In the genomic region with DNA sequence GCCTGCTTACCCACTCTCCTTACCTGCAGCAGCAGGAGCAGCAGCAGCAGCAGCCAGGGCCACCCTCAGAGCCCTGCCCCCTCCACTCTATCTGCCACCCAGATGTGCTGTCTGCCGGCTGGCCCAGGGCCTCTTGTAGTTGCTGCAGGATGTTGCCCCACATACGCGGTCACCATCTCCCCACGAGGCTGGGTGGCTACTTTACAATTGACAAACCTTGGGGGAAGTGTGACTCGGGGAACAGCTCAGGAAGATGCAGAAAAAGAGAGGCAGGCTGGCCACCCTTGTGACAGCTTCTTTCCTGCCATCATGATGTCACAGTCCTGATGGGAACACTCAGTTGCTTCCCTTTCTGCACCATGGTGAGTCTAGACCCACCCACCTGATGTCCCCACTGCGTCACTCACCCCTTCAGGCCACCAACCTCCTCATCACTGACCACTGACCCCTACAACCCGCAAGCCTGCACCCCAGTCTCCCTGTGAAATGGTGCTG, we compare ENCODE assay signal across 12 cellular contexts. TPM values are rescaled to one million over a fixed set of nuclear protein-coding genes. Genes with fewer than 3 reads are reported as not detected.
A peak's percentile ranks its signal among the peaks of the same experiment; 100 is the strongest.
DNase-seq lines count a peak whose midpoint lies in the region; ATAC-seq and TF ChIP-seq lines count a peak whose summit lies in the region.
"Had no signal": no experiment of that assay in that cellular context is flagged by ENCODE, and none has a peak within 500 bp of the region (broad histone marks: within the 10 kb centered on the region; RNA-seq: fewer than 3 reads in every experiment).

No MANE protein-coding gene starts in this region.

- no peak overlapping the region for H3K27ac ChIP-seq in DND-41 (ENCODE audit: low read length)
- no peak overlapping the region for H3K27ac ChIP-seq in left ventricle myocardium inferior (replicated peaks)

- H3K9ac ChIP-seq in DND-41 (ENCODE audit: low read depth, low read length), result no peak overlapping the region

- no peaks in the 10 kb centered on the region for H3K9me3 ChIP-seq in DND-41 (ENCODE audit: insufficient read depth, low read length, severe bottlenecking)
- H3K9me3 ChIP-seq in left ventricle myocardium inferior (replicated peaks), result no peaks in the 10 kb centered on the region

- H3K27me3 ChIP-seq in DND-41 (ENCODE audit: insufficient read depth, low read length, poor library complexity) (no peaks in the 10 kb centered on the region), left ventricle myocardium inferior (ENCODE audit: low read depth) (peaks cover 49% of the 10 kb centered on the region)

- ATAC-seq in DND-41 (ENCODE audit: insufficient read depth, low read depth), result peak; percentile 83
- no peak for ATAC-seq in GM18498 (IDR thresholded peaks at IDR 0.05; ENCODE audit: unreplicated experiment)
- no peak for ATAC-seq in GM21360 (IDR thresholded peaks at IDR 0.05; ENCODE audit: unreplicated experiment)

- H4K20me1 ChIP-seq in DND-41 (ENCODE audit: insufficient read depth, low read length), result no peaks in the 10 kb centered on the region

- H3K79me2 ChIP-seq in DND-41 (ENCODE audit: insufficient read depth, low read length), result no peaks in the 10 kb centered on the region

- DNase-seq in DND-41 (peak; percentile 40), SIG-M5 treated with dmso at 0.1 percent for 504 hours (lab: John Stamatoyannopoulos, UW; ENCODE audit: unreplicated experiment) (peak; percentile 93), left ventricle myocardium inferior (peak; percentile 36), posterior cingulate gyrus (peak in 6 of 10 donors; percentile 12 to 88 (median 28)), AG20443 (ENCODE audit: low spot score) (no peak)
- no peak for DNase-seq in stimulated activated CD4-positive, alpha-beta T cell treated with anti-CD3 and anti-CD28 coated beads, Interleukin-2, amount 100 ng/mL, for 48 hours
- DNase-seq: H7, IMR-90, NCI-H187 treated with DMSO at 0.1 percent for 48 hours had no signal

- intact Hi-C loops in left ventricle myocardium inferior (cut with micrococcal nuclease), result no loop called here
- intact Hi-C loops in posterior cingulate gyrus (cut with DNase I), result no loop called here

- no peak overlapping the region for H3K4me2 ChIP-seq in DND-41 (ENCODE audit: insufficient read depth, low read length)

- H3K36me3 ChIP-seq in DND-41 (ENCODE audit: insufficient read depth, low read length) (no peaks in the 10 kb centered on the region), left ventricle myocardium inferior (no peaks in the 10 kb centered on the region)

- H3K4me3 ChIP-seq in DND-41 (ENCODE audit: low read depth in 1 of 2, low read length in 2 of 2) (no peak overlapping the region), left ventricle myocardium inferior (no peak overlapping the region)

- no peak overlapping the region for H2AFZ ChIP-seq in DND-41 (ENCODE audit: low read depth, low read length)

- TF ChIP-seq CTCF in DND-41 (IDR thresholded peaks at IDR 0.05; ENCODE audit: borderline replicate concordance, extremely low read depth, low read length, poor library complexity, severe bottlenecking) (no peak), left ventricle myocardium inferior (IDR thresholded peaks at IDR 0.05; ENCODE audit: borderline replicate concordance) (no peak)

- H3K4me1 ChIP-seq in DND-41 (ENCODE audit: insufficient read depth, low read length), result no peaks in the 10 kb centered on the region
- no peaks in the 10 kb centered on the region for H3K4me1 ChIP-seq in left ventricle myocardium inferior

RNA-seq across cellular contexts. Expression of a gene that starts 14.5 kb away (rescaled TPM):
- total RNA-seq in left ventricle myocardium inferior, result 0.52 TPM
- total RNA-seq: H7; IMR-90; T-helper 2 cell treated with Interferon-gamma antibody and Interleukin-4, amounts not matched to agents 100 ng/mL and 5 ng/mL, for 36 hours had no signal

RNA-seq across cellular contexts. Expression of a gene that starts 43.8 kb away (rescaled TPM):
- not detected for total RNA-seq in left ventricle myocardium inferior
- total RNA-seq: H7; IMR-90; T-helper 2 cell treated with Interferon-gamma antibody and Interleukin-4, amounts not matched to agents 100 ng/mL and 5 ng/mL, for 36 hours had no signal

Comparison
In these comparisons a context has a peak if more than half of its experiments do, and no peak if none do; other contexts are left out.
1. DNase-seq: peak in DND-41 (single experiment), SIG-M5 treated with dmso at 0.1 percent for 504 hours (single experiment), left ventricle myocardium inferior (single experiment) and posterior cingulate gyrus (6 of 10); none in AG20443 (single experiment) and stimulated activated CD4-positive, alpha-beta T cell treated with anti-CD3 and anti-CD28 coated beads, Interleukin-2, amount 100 ng/mL, for 48 hours (0 of 2).